ENCODE assay signal across 23 cellular contexts in the genomic region with DNA sequence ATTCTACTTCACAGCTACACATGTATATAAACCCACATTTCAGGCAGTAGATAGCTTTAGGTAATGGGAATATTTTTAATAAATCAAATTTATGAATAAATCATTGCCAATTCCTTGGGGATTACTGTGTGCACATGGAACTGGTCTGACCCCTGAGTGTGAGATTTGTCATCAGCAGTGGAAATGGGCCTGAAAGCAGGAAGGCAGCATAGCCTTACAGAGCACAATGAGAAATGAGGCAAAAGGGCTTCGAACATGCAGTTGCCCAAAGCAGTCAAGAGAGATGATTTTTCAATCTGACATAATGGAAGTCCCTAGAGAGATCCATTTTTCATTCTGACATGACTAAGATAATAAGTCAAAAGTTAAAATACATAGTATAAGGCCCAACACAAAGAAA.
"Had no signal": no experiment of that assay in that cellular context is flagged by ENCODE, and none has a peak within 500 bp of the region (broad histone marks: within the 10 kb centered on the region; RNA-seq: fewer than 3 reads in every experiment).

No MANE protein-coding gene starts in this region.

- H3K4me1 ChIP-seq: colonic mucosa, esophagus muscularis mucosa, esophagus squamous epithelium, foreskin keratinocyte, gastrocnemius medialis, gastroesophageal sphincter, heart left ventricle had no signal

- H3K4me3 ChIP-seq: colonic mucosa, coronary artery, dorsolateral prefrontal cortex, esophagus muscularis mucosa, esophagus squamous epithelium, gastrocnemius medialis, gastroesophageal sphincter, heart left ventricle had no signal

- ATAC-seq: effector memory CD8-positive, alpha-beta T cell; esophagus mucosa; foreskin keratinocyte; gastrocnemius medialis; gastroesophageal sphincter; heart left ventricle had no signal

- H3K27ac ChIP-seq: colonic mucosa, coronary artery, dorsolateral prefrontal cortex, epithelial cell of prostate, esophagus muscularis mucosa, esophagus squamous epithelium, foreskin keratinocyte, gastrocnemius medialis, gastroesophageal sphincter, heart left ventricle had no signal

- DNase-seq: colonic mucosa; cortex of kidney; dermis blood vessel endothelial cell; dorsolateral prefrontal cortex; effector CD4-positive, alpha-beta T cell; effector CD8-positive, alpha-beta T cell; effector memory CD4-positive, alpha-beta T cell; effector memory CD8-positive, alpha-beta T cell; endodermal cell; erythroblast; esophagus squamous epithelium; foreskin fibroblast; foreskin keratinocyte; foreskin melanocyte; gastrocnemius medialis; glutamatergic neuron; head of caudate nucleus; heart left ventricle had no signal

- H3K36me3 ChIP-seq: colonic mucosa, esophagus muscularis mucosa, esophagus squamous epithelium, gastrocnemius medialis, gastroesophageal sphincter, heart left ventricle had no signal

- H3K9me3 ChIP-seq: colonic mucosa, esophagus muscularis mucosa, esophagus squamous epithelium, gastrocnemius medialis, gastroesophageal sphincter had no signal

- H3K27me3 ChIP-seq: colonic mucosa, dorsolateral prefrontal cortex, esophagus muscularis mucosa, esophagus squamous epithelium, foreskin keratinocyte, gastrocnemius medialis, gastroesophageal sphincter, heart left ventricle had no signal
